Comparison of ENCODE assay signal across 8 cellular contexts in genomic region chr2:175167792-175168563, GRCh38. TPM values are rescaled to one million over a fixed set of nuclear protein-coding genes. Genes with fewer than 3 reads are reported as not detected.
DNase-seq lines count a peak whose midpoint lies in the region; ATAC-seq and TF ChIP-seq lines count a peak whose summit lies in the region.

TSS of gene ATF2 (minus strand) at chr2:175168203. CDS start at chr2:175136443, 31,760 bp downstream.

- H3K9me3 Mint-ChIP-seq in activated T-cell treated with anti-CD3 and anti-CD28 coated beads, Interleukin-2, amount 50 U/mL, for 24 hours: no peaks in the 10 kb centered on the region

- peak; percentile 96 for ATAC-seq in GM21717 (IDR thresholded peaks at IDR 0.05; ENCODE audit: unreplicated experiment)

- H3K27me3 Mint-ChIP-seq in activated T-cell treated with anti-CD3 and anti-CD28 coated beads, Interleukin-2, amount 50 U/mL, for 24 hours: no peaks in the 10 kb centered on the region

- H3K4me3 Mint-ChIP-seq in activated T-cell treated with anti-CD3 and anti-CD28 coated beads, Interleukin-2, amount 50 U/mL, for 24 hours: peak within 1 kb of the TSS; percentile 97

- H3K4me3 ChIP-seq in epithelial cell of proximal tubule (ENCODE audit: low read depth, low read length): peak within 1 kb of the TSS; percentile 98

- DNase-seq in DMS153 treated with DMSO at 0.1 percent for 48 hours (lab: John Stamatoyannopoulos, UW; ENCODE audit: unreplicated experiment) (peak; percentile 97), KBM-7 (peak; percentile 100), epithelial cell of proximal tubule (ENCODE audit: low read depth) (peak; percentile 97), mucosa of gallbladder (ENCODE audit: low spot score) (peak; percentile 99)
- DNase-seq in activated T-cell treated with anti-CD3 and anti-CD28 coated beads, Interleukin-2, amount 50 U/mL, for 24 hours: peak; percentile 96
- DNase-seq in stimulated activated CD8-positive, alpha-beta memory T cell treated with anti-CD3 and anti-CD28 coated beads, Interleukin-4, amount 100 ng/mL, for 4 hours (ENCODE audit: low read depth in 2 of 2, low spot score in 1 of 2): peak; percentile 93 to 98

- TF ChIP-seq CTCF in epithelial cell of proximal tubule (conservative IDR thresholded peaks at IDR 0.05; ENCODE audit: low read depth, low read length): no peak

- H3K36me3 Mint-ChIP-seq in activated T-cell treated with anti-CD3 and anti-CD28 coated beads, Interleukin-2, amount 50 U/mL, for 24 hours (ENCODE audit: low read depth): peaks cover 35% of the 10 kb centered on the region

- in situ Hi-C loops in KBM-7 (cut with MboI; ENCODE audit: low pct_unique_long_range_greater_than_20kb, low sequenced_read_pairs): no loop called here

- H3K27ac Mint-ChIP-seq in activated T-cell treated with anti-CD3 and anti-CD28 coated beads, Interleukin-2, amount 50 U/mL, for 24 hours: peak within 1 kb of the TSS; percentile 99

- H3K4me1 Mint-ChIP-seq in activated T-cell treated with anti-CD3 and anti-CD28 coated beads, Interleukin-2, amount 50 U/mL, for 24 hours (ENCODE audit: low read depth): peaks cover 57% of the 10 kb centered on the region

TF ChIP-seq in PFSK-1, 5 proteins besides CTCF, POLR2A, EP300 and RAD21:
- peak; percentile 56; the same call in 1 of the 2 replicates for TF ChIP-seq POLR2AphosphoS5 (IDR thresholded peaks at IDR 0.05; ENCODE audit: low read depth, low read length)
- TF ChIP-seq FOXP2 (optimal IDR thresholded peaks at IDR 0.05; ENCODE audit: borderline replicate concordance, extremely low read depth, extremely low read length, insufficient read depth): no peak
- TF ChIP-seq REST (IDR thresholded peaks at IDR 0.05; ENCODE audit: insufficient read depth in 1 of 2, low read depth in 2 of 2, low read length in 2 of 2): no peak
- peak; percentile 81; the same call in 1 of the 2 replicates for TF ChIP-seq SIN3A (IDR thresholded peaks at IDR 0.05; ENCODE audit: borderline replicate concordance, insufficient read depth, low read length)
- TF ChIP-seq TAF1 (IDR thresholded peaks at IDR 0.05; ENCODE audit: borderline replicate concordance, insufficient read depth, low read length): peak; percentile 50; the same call in 1 of the 2 replicates

RNA-seq across cellular contexts. Expression of gene ATF2, which starts in this region (rescaled TPM):
- 12.3 TPM for polyA plus RNA-seq in PFSK-1 (2012; ENCODE audit: insufficient read length, low read depth)
- total RNA-seq in epithelial cell of proximal tubule: 22.6 and 47.5 TPM in 2 replicates
- 57.9 TPM for total RNA-seq in mucosa of gallbladder

Comparison
In these comparisons a context has a peak if more than half of its experiments do, and no peak if none do; other contexts are left out.
1. Peak in every context shown above with its lines: DNase-seq, ATAC-seq and H3K4me3 ChIP-seq.